ENCODE assay signal across 22 cellular contexts in genomic region chr5:93782978-93783377, GRCh38. TPM values are rescaled to one million over a fixed set of nuclear protein-coding genes. Genes with fewer than 3 reads are reported as not detected.
"Had no signal": no experiment of that assay in that cellular context is flagged by ENCODE, and none has a peak within 500 bp of the region (broad histone marks: within the 10 kb centered on the region; RNA-seq: fewer than 3 reads in every experiment).

No MANE protein-coding gene starts in this region.

- H3K27ac Mint-ChIP-seq: activated naive CD4-positive, alpha-beta T cell treated with anti-CD3 and anti-CD28 coated beads, Interleukin-2, amount 10 ng/mL, durations not matched to agents 7 days and 5 days; brain; dendritic cell treated with granulocyte-macrophage colony-stimulating factor and Interleukin-4, amounts not matched to agents 40 ng/mL and 50 ng/mL, for 4 days; mesothelial cell of epicardium; naive thymus-derived CD8-positive, alpha-beta T cell; progenitor cell of endocrine pancreas; stimulated activated naive CD8-positive, alpha-beta T cell treated with anti-CD3 and anti-CD28 coated beads, Interleukin-15, Interleukin-2, amounts not matched to agents 100 ng/mL and 50 ng/mL, for 24 hours; T-helper 1 cell treated with Interleukin-12 subunit alpha and Interleukin-12 subunit beta and Interleukin-4 antibody, amounts not matched to agents 30 μg/mL and 1 μg/mL, for 36 hours; WTC11 had no signal

- H3K36me3 ChIP-seq: gastroesophageal sphincter, left lung had no signal

- H3K4me1 ChIP-seq: gastroesophageal sphincter, heart right ventricle, left lung, tibial nerve had no signal

- H3K9me3 Mint-ChIP-seq: activated naive CD4-positive, alpha-beta T cell treated with anti-CD3 and anti-CD28 coated beads, Interleukin-2, amount 10 ng/mL, durations not matched to agents 7 days and 5 days; activated T-cell treated with anti-CD3 and anti-CD28 coated beads, Interleukin-2, amount 50 U/mL, for 4 hours; brain; dendritic cell treated with granulocyte-macrophage colony-stimulating factor and Interleukin-4, amounts not matched to agents 40 ng/mL and 50 ng/mL, for 4 days; mesothelial cell of epicardium; naive thymus-derived CD8-positive, alpha-beta T cell; stimulated activated naive CD8-positive, alpha-beta T cell treated with anti-CD3 and anti-CD28 coated beads, Interleukin-15, Interleukin-2, amounts not matched to agents 100 ng/mL and 50 ng/mL, for 24 hours; T-helper 1 cell treated with Interleukin-12 subunit alpha and Interleukin-12 subunit beta and Interleukin-4 antibody, amounts not matched to agents 30 μg/mL and 1 μg/mL, for 36 hours; WTC11 had no signal

- H3K4me3 ChIP-seq: gastroesophageal sphincter, heart right ventricle, left lung, tibial nerve had no signal

- H3K4me3 Mint-ChIP-seq: activated naive CD4-positive, alpha-beta T cell treated with anti-CD3 and anti-CD28 coated beads, Interleukin-2, amount 10 ng/mL, durations not matched to agents 7 days and 5 days; activated T-cell treated with anti-CD3 and anti-CD28 coated beads, Interleukin-2, amount 50 U/mL, for 4 hours; brain; dendritic cell treated with granulocyte-macrophage colony-stimulating factor and Interleukin-4, amounts not matched to agents 40 ng/mL and 50 ng/mL, for 4 days; mesothelial cell of epicardium; naive thymus-derived CD8-positive, alpha-beta T cell; stimulated activated naive CD8-positive, alpha-beta T cell treated with anti-CD3 and anti-CD28 coated beads, Interleukin-15, Interleukin-2, amounts not matched to agents 100 ng/mL and 50 ng/mL, for 24 hours; T-helper 1 cell treated with Interleukin-12 subunit alpha and Interleukin-12 subunit beta and Interleukin-4 antibody, amounts not matched to agents 30 μg/mL and 1 μg/mL, for 36 hours; WTC11 had no signal

- H3K4me1 Mint-ChIP-seq: activated naive CD4-positive, alpha-beta T cell treated with anti-CD3 and anti-CD28 coated beads, Interleukin-2, amount 10 ng/mL, durations not matched to agents 7 days and 5 days; naive thymus-derived CD8-positive, alpha-beta T cell; WTC11 had no signal

- H3K36me3 Mint-ChIP-seq: activated naive CD4-positive, alpha-beta T cell treated with anti-CD3 and anti-CD28 coated beads, Interleukin-2, amount 10 ng/mL, durations not matched to agents 7 days and 5 days; WTC11 had no signal

- H3K27me3 ChIP-seq: gastroesophageal sphincter, heart right ventricle, left lung, tibial nerve had no signal

- H3K27ac ChIP-seq: gastroesophageal sphincter, heart right ventricle, left lung, tibial nerve had no signal

- ATAC-seq: activated T-cell treated with anti-CD3 and anti-CD28 coated beads, Interleukin-2, amount 50 U/mL, for 4 hours; gastroesophageal sphincter; heart right ventricle; left lung; naive thymus-derived CD8-positive, alpha-beta T cell; WTC11 had no signal

- H3K9me3 ChIP-seq: gastroesophageal sphincter, heart right ventricle, left lung, tibial nerve had no signal

- DNase-seq: activated CD8-positive, alpha-beta memory T cell treated with anti-CD3 and anti-CD28 coated beads for 24 hours; activated CD8-positive, alpha-beta memory T cell treated with anti-CD3 and anti-CD28 coated beads, Interleukin-2, amount 50 U/mL, for 4 hours; activated naive CD4-positive, alpha-beta T cell treated with anti-CD3 and anti-CD28 coated beads, Interleukin-2, amount 10 ng/mL, durations not matched to agents 7 days and 5 days; activated T-cell treated with anti-CD3 and anti-CD28 coated beads, Interleukin-2, amount 50 U/mL, for 4 hours; anterior cingulate cortex; effector CD4-positive, alpha-beta T cell; erythroblast; heart right ventricle; left lung; mammary epithelial cell; naive thymus-derived CD8-positive, alpha-beta T cell; retina; T1000 had no signal

- H3K27me3 Mint-ChIP-seq: activated naive CD4-positive, alpha-beta T cell treated with anti-CD3 and anti-CD28 coated beads, Interleukin-2, amount 10 ng/mL, durations not matched to agents 7 days and 5 days; brain; dendritic cell treated with granulocyte-macrophage colony-stimulating factor and Interleukin-4, amounts not matched to agents 40 ng/mL and 50 ng/mL, for 4 days; naive thymus-derived CD8-positive, alpha-beta T cell; progenitor cell of endocrine pancreas; stimulated activated naive CD8-positive, alpha-beta T cell treated with anti-CD3 and anti-CD28 coated beads, Interleukin-15, Interleukin-2, amounts not matched to agents 100 ng/mL and 50 ng/mL, for 24 hours had no signal

RNA-seq across cellular contexts. Expression of gene POU5F2, which starts 41.6 kb away (rescaled TPM):
- polyA plus RNA-seq: mammary epithelial cell had no signal
